In the genomic region with DNA sequence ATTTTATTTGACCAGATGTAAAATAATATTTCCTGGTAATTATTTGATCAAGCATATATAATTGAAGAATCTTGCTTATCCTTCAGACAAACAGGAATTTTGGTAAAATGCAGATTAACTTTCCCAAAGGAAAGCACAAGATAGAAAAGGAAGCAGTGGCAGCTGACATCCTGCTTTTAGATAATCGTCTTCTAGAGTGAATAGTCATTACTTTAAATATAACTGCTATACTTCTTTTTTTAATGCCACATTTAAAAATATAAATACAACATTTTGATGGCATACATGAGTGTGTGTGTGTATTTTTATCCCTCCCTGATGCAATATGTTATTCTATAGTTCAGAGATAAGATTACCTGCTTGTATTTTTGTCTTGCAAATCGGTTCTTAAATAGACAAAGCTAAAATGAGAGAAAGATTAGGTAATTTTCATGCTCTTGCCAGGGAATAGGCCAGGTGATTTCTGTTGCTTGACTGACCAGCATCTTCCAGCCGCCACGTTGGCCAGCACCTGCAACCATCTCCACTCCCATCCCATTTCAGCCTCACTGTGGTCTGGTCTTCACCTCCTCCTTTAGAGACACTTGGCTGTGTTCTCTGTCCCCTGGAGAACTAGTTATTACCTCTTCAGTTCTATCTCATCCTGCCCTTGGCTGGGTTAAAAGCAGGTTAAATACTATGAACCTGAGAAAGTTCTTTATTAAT, we compare ENCODE assay signal across 17 cellular contexts. TPM values are rescaled to one million over a fixed set of nuclear protein-coding genes. Genes with fewer than 3 reads are reported as not detected.
DNase-seq lines count a peak whose midpoint lies in the region; ATAC-seq and TF ChIP-seq lines count a peak whose summit lies in the region.
"Had no signal": no experiment of that assay in that cellular context is flagged by ENCODE, and none has a peak within 500 bp of the region (broad histone marks: within the 10 kb centered on the region; RNA-seq: fewer than 3 reads in every experiment).

No MANE protein-coding gene starts in this region.

- TF ChIP-seq POLR2A in uterus (IDR thresholded peaks at IDR 0.05): no peak

- H3K79me2 ChIP-seq in mesendoderm (ENCODE audit: control insufficient read depth, insufficient read depth, low read length): no peaks in the 10 kb centered on the region

- DNase-seq in heart right ventricle (no peak), right atrium auricular region (ENCODE audit: low spot score) (no peak), mesendoderm (no peak), uterus (no peak), putamen (ENCODE audit: low spot score) (no peak), NCI-H446 (lab: John Stamatoyannopoulos, UW) (no peak)
- DNase-seq in central memory CD8-positive, alpha-beta T cell (ENCODE audit: low spot score in 2 of 2): no peak
- no peak for DNase-seq in stimulated activated naive CD4-positive, alpha-beta T cell (lab: John Stamatoyannopoulos, UW)
- DNase-seq: activated CD4-positive, alpha-beta memory T cell treated with anti-CD3 and anti-CD28 coated beads for 36 hours; NCI-H1694; NCI-H345; nephron progenitor cell; NK-92 treated with Interleukin-12 subunit alpha and Interleukin-12 subunit beta, amount 100 ng/mL, for 24 hours; stimulated activated CD4-positive, alpha-beta T cell treated with anti-CD3 and anti-CD28 coated beads, Interleukin-1b, Interleukin-23, amount 100 ng/mL, for 48 hours; T-cell had no signal

- no peaks in the 10 kb centered on the region for H3K9me3 Mint-ChIP-seq in central memory CD8-positive, alpha-beta T cell
- H3K9me3 Mint-ChIP-seq: activated CD4-positive, alpha-beta memory T cell treated with anti-CD3 and anti-CD28 coated beads for 36 hours; activated T-helper 2 cell treated with anti-CD3 and anti-CD28 coated beads, Interferon-gamma antibody, Interleukin-2, Interleukin-4, amounts not matched to agents 10 μg/mL and 5 μg/mL and 100 μg/mL, durations not matched to agents 14 hours and 24 hours and 36 hours; nephron progenitor cell; T-cell had no signal

- H3K18ac ChIP-seq in mesendoderm (ENCODE audit: low read length): no peak overlapping the region

- peaks cover 0 to 29% (median 0%) of the 10 kb centered on the region in 9 donors for H3K36me3 ChIP-seq in heart right ventricle
- no peaks in the 10 kb centered on the region for H3K36me3 ChIP-seq in right atrium auricular region
- H3K36me3 ChIP-seq in mesendoderm (ENCODE audit: control insufficient read depth, insufficient read depth, low read length): no peaks in the 10 kb centered on the region
- no peaks in the 10 kb centered on the region for H3K36me3 ChIP-seq in uterus
- H3K36me3 ChIP-seq: MG63 had no signal

- H3K56ac ChIP-seq in mesendoderm (ENCODE audit: low read length): no peak overlapping the region

- peak overlapping the region in 8 of 10 donors; percentile 8 to 48 (median 36) for H3K4me3 ChIP-seq in heart right ventricle
- no peak overlapping the region for H3K4me3 ChIP-seq in right atrium auricular region
- H3K4me3 ChIP-seq in mesendoderm (ENCODE audit: low read length): no peak overlapping the region
- no peak overlapping the region for H3K4me3 ChIP-seq in uterus
- H3K4me3 ChIP-seq: MG63 had no signal

- H3K23ac ChIP-seq in mesendoderm (ENCODE audit: low read length): no peak overlapping the region

- H4K5ac ChIP-seq in mesendoderm (ENCODE audit: low read length): no peak overlapping the region

- intact Hi-C loops in heart right ventricle (cut with DNase I): loop anchor here in 6 of 10 donors (10.0 kb wide), 1 partner anchor 55 kb away; a partner anchor contains a TSS
- intact Hi-C loops in uterus (cut with DNase I; ENCODE audit: low total_unique reads): no loop called here

- H3K4me1 ChIP-seq in heart right ventricle (peaks cover 0 to 71% (median 58%) of the 10 kb centered on the region in 9 donors), right atrium auricular region (peaks cover 0 to 28% of the 10 kb centered on the region in 2 donors), mesendoderm (ENCODE audit: control insufficient read depth, low read depth, low read length) (peaks cover 2% of the 10 kb centered on the region), uterus (peaks cover 0 to 10% of the 10 kb centered on the region in 2 donors)

- H3K27ac ChIP-seq in heart right ventricle (peak overlapping the region in 9 of 10 donors; percentile 9 to 86 (median 69)), right atrium auricular region (peak overlapping the region in 1 of 2 donors; percentile 46), mesendoderm (ENCODE audit: low read depth, low read length) (no peak overlapping the region), uterus (peak overlapping the region; percentile 28 to 56)

- H3K27me3 ChIP-seq in heart right ventricle (no peaks in the 10 kb centered on the region), right atrium auricular region (no peaks in the 10 kb centered on the region), mesendoderm (ENCODE audit: insufficient read depth, low read length, poor library complexity) (no peaks in the 10 kb centered on the region), uterus (no peaks in the 10 kb centered on the region)
- H3K27me3 ChIP-seq: MG63 had no signal

- H3K27me3 Mint-ChIP-seq in central memory CD8-positive, alpha-beta T cell: no peaks in the 10 kb centered on the region
- H3K27me3 Mint-ChIP-seq: activated CD4-positive, alpha-beta memory T cell treated with anti-CD3 and anti-CD28 coated beads for 36 hours; T-cell had no signal

- H3K4me2 ChIP-seq in mesendoderm (ENCODE audit: low read length): no peak overlapping the region

- H2BK15ac ChIP-seq in mesendoderm (replicated peaks; ENCODE audit: low read depth): no peak overlapping the region

- peaks cover 13% of the 10 kb centered on the region for H3K36me3 Mint-ChIP-seq in central memory CD8-positive, alpha-beta T cell (ENCODE audit: insufficient read depth)

- H3K27ac Mint-ChIP-seq in central memory CD8-positive, alpha-beta T cell (ENCODE audit: low read depth): peak overlapping the region; percentile 76
- H3K27ac Mint-ChIP-seq: activated CD4-positive, alpha-beta memory T cell treated with anti-CD3 and anti-CD28 coated beads for 36 hours; activated T-helper 2 cell treated with anti-CD3 and anti-CD28 coated beads, Interferon-gamma antibody, Interleukin-2, Interleukin-4, amounts not matched to agents 10 μg/mL and 5 μg/mL and 100 μg/mL, durations not matched to agents 14 hours and 24 hours and 36 hours; nephron progenitor cell had no signal

- ATAC-seq in heart right ventricle: peak in 5 of 8 donors; percentile 38 to 71 (median 53)
- no peak for ATAC-seq in central memory CD8-positive, alpha-beta T cell (replicated peaks; ENCODE audit: extremely low read depth, poor library complexity, severe bottlenecking)
- ATAC-seq: T-cell had no signal

- TF ChIP-seq CTCF in heart right ventricle (IDR thresholded peaks at IDR 0.05): no peak
- no peak for TF ChIP-seq CTCF in right atrium auricular region (IDR thresholded peaks at IDR 0.05)
- no peak for TF ChIP-seq CTCF in uterus (IDR thresholded peaks at IDR 0.05)

- H3K4ac ChIP-seq in mesendoderm (ENCODE audit: low read depth, low read length): peak overlapping the region; percentile 79

- H2BK120ac ChIP-seq in mesendoderm (ENCODE audit: low read depth, low read length): no peak overlapping the region

- no peak overlapping the region for H2AK5ac ChIP-seq in mesendoderm (ENCODE audit: low read length)

- no peak overlapping the region for H2BK5ac ChIP-seq in mesendoderm (ENCODE audit: low read length)

- peaks cover 35% of the 10 kb centered on the region for H3K4me1 Mint-ChIP-seq in central memory CD8-positive, alpha-beta T cell

- H4K8ac ChIP-seq in mesendoderm (ENCODE audit: low read depth, low read length): no peak overlapping the region

- H3K79me1 ChIP-seq in mesendoderm (ENCODE audit: low read length): no peaks in the 10 kb centered on the region

- 43 to 46% methylated on average over 4 of the region's 4 CpGs for WGBS in heart right ventricle, 2 donors
- WGBS in mesendoderm (ENCODE audit: extremely low coverage, insufficient coverage, low lambda C conversion rate): no CpG with 5 or more reads among the region's 4 CpGs

- H3K4me3 Mint-ChIP-seq in central memory CD8-positive, alpha-beta T cell: no peak overlapping the region
- H3K4me3 Mint-ChIP-seq: activated CD4-positive, alpha-beta memory T cell treated with anti-CD3 and anti-CD28 coated beads for 36 hours; nephron progenitor cell; T-cell had no signal

- H3K9me3 ChIP-seq in heart right ventricle (no peaks in the 10 kb centered on the region), right atrium auricular region (no peaks in the 10 kb centered on the region), uterus (no peaks in the 10 kb centered on the region)
- H3K9me3 ChIP-seq: MG63 had no signal

- H3K9ac ChIP-seq in mesendoderm (ENCODE audit: low read length): no peak overlapping the region

RNA-seq across cellular contexts. Expression of a gene that starts 58.1 kb away (rescaled TPM):
- 10 to 100 TPM; 12.1 to 55.7 (median 34.1) TPM for total RNA-seq in heart right ventricle
- polyA plus RNA-seq in heart right ventricle: 10 to 100 TPM in 1 of 2 donors, 1 to 10 TPM in 1; 7.6 to 13.5 TPM
- total RNA-seq in right atrium auricular region: 10 to 100 TPM; 17.1 to 35.0 TPM
- polyA plus RNA-seq in mesendoderm (2013, experiment 1 of 2): 15.2 TPM
- 15.7 TPM for polyA plus RNA-seq in mesendoderm (2013, experiment 2 of 2)
- total RNA-seq in uterus: 10 to 100 TPM; 35.8 to 79.2 (median 66.1) TPM

Comparison
In these comparisons a context has a peak if more than half of its experiments do, and no peak if none do; other contexts are left out.
1. H3K4me3 ChIP-seq: peak in heart right ventricle (8 of 10); none in right atrium auricular region (0 of 2), mesendoderm (single experiment) and uterus (0 of 2).